33 cellular contexts compared by ENCODE assay signal in genomic region chr9:8659121-8659520, GRCh38.
"Had no signal": no experiment of that assay in that cellular context is flagged by ENCODE, and none has a peak within 500 bp of the region (broad histone marks: within the 10 kb centered on the region; RNA-seq: fewer than 3 reads in every experiment).

No MANE protein-coding gene starts in this region.

- DNase-seq: activated B cell treated with CpG ODN at 0.5 μM for 24 hours; activated CD4-positive, alpha-beta memory T cell treated with anti-CD3 and anti-CD28 coated beads for 36 hours; activated CD4-positive, alpha-beta T cell treated with anti-CD3 and anti-CD28 coated beads for 36 hours; activated CD4-positive, alpha-beta T cell treated with anti-CD3 and anti-CD28 coated beads, Interleukin-2, amount 10 ng/mL, durations not matched to agents 24 days and 14 days; activated CD8-positive, alpha-beta memory T cell treated with anti-CD3 and anti-CD28 coated beads, Interleukin-2, amount 10 ng/mL, durations not matched to agents 7 days and 5 days; activated CD8-positive, alpha-beta memory T cell treated with anti-CD3 and anti-CD28 coated beads, Interleukin-2, amount 50 U/mL, for 4 hours; activated CD8-positive, alpha-beta T cell treated with anti-CD3 and anti-CD28 coated beads, Interleukin-2, amount 10 ng/mL, durations not matched to agents 7 days and 5 days; activated effector memory CD4-positive, alpha-beta T cell treated with anti-CD3 and anti-CD28 coated beads, Interleukin-2, amount 50 U/mL, for 16 hours; activated naive CD4-positive, alpha-beta T cell treated with anti-CD3 and anti-CD28 coated beads for 36 hours; activated naive CD8-positive, alpha-beta T cell treated with anti-CD3 and anti-CD28 coated beads for 36 hours; activated naive CD8-positive, alpha-beta T cell treated with anti-CD3 and anti-CD28 coated beads, Interleukin-2, amount 50 U/mL, for 24 hours; activated T-cell treated with anti-CD3 and anti-CD28 coated beads, Interleukin-2, amount 50 U/mL, for 1 hour; activated T-cell treated with anti-CD3 and anti-CD28 coated beads, Interleukin-2, amount 50 U/mL, for 48 hours; adrenal gland; amygdala; aorta; body of pancreas; central memory CD4-positive, alpha-beta T cell; colonic mucosa; effector memory CD8-positive, alpha-beta T cell; erythroblast; foreskin keratinocyte; T-helper 1 cell; T-helper 17 cell; T1000; WERI-Rb-1 had no signal

- H3K27me3 ChIP-seq: adrenal gland, body of pancreas, colonic mucosa, esophagus muscularis mucosa, foreskin keratinocyte, gastroesophageal sphincter had no signal

- H3K4me3 Mint-ChIP-seq: activated B cell treated with CpG ODN at 0.5 μM for 24 hours; activated CD4-positive, alpha-beta memory T cell treated with anti-CD3 and anti-CD28 coated beads for 36 hours; activated CD4-positive, alpha-beta T cell treated with anti-CD3 and anti-CD28 coated beads for 36 hours; activated CD4-positive, alpha-beta T cell treated with anti-CD3 and anti-CD28 coated beads, Interleukin-2, amount 10 ng/mL, durations not matched to agents 24 days and 14 days; activated CD8-positive, alpha-beta memory T cell treated with anti-CD3 and anti-CD28 coated beads, Interleukin-2, amount 10 ng/mL, durations not matched to agents 7 days and 5 days; activated CD8-positive, alpha-beta T cell treated with anti-CD3 and anti-CD28 coated beads, Interleukin-2, amount 10 ng/mL, durations not matched to agents 7 days and 5 days; activated naive CD4-positive, alpha-beta T cell treated with anti-CD3 and anti-CD28 coated beads for 36 hours; activated naive CD4-positive, alpha-beta T cell treated with anti-CD3 and anti-CD28 coated beads, Interleukin-2, amount 50 U/mL, for 24 hours; activated naive CD8-positive, alpha-beta T cell treated with anti-CD3 and anti-CD28 coated beads for 36 hours; activated naive CD8-positive, alpha-beta T cell treated with anti-CD3 and anti-CD28 coated beads, Interleukin-2, amount 50 U/mL, for 24 hours; activated T-helper 1 cell treated with anti-CD3 and anti-CD28 coated beads, Interleukin-12 subunit alpha, Interleukin-12 subunit beta, Interleukin-2, Interleukin-4 antibody, amounts not matched to agents 30 ng/mL and 10 ng/mL and 1 ng/mL, durations not matched to agents 14 hours and 24 hours and 36 hours; effector memory CD8-positive, alpha-beta T cell; T-helper 17 cell; T-helper 2 cell treated with Interferon-gamma antibody and Interleukin-4, amounts not matched to agents 5 μg/mL and 100 μg/mL, for 36 hours had no signal

- H3K9me3 ChIP-seq: body of pancreas, colonic mucosa, esophagus muscularis mucosa, gastroesophageal sphincter had no signal

- H3K27ac Mint-ChIP-seq: activated B cell treated with CpG ODN at 0.5 μM for 24 hours; activated CD4-positive, alpha-beta memory T cell treated with anti-CD3 and anti-CD28 coated beads for 36 hours; activated CD4-positive, alpha-beta T cell treated with anti-CD3 and anti-CD28 coated beads for 36 hours; activated CD4-positive, alpha-beta T cell treated with anti-CD3 and anti-CD28 coated beads, Interleukin-2, amount 10 ng/mL, durations not matched to agents 24 days and 14 days; activated CD8-positive, alpha-beta memory T cell treated with anti-CD3 and anti-CD28 coated beads, Interleukin-2, amount 10 ng/mL, durations not matched to agents 7 days and 5 days; activated CD8-positive, alpha-beta T cell treated with anti-CD3 and anti-CD28 coated beads, Interleukin-2, amount 10 ng/mL, durations not matched to agents 7 days and 5 days; activated naive CD4-positive, alpha-beta T cell treated with anti-CD3 and anti-CD28 coated beads for 36 hours; activated naive CD4-positive, alpha-beta T cell treated with anti-CD3 and anti-CD28 coated beads, Interleukin-2, amount 50 U/mL, for 24 hours; activated naive CD8-positive, alpha-beta T cell treated with anti-CD3 and anti-CD28 coated beads for 36 hours; activated naive CD8-positive, alpha-beta T cell treated with anti-CD3 and anti-CD28 coated beads, Interleukin-2, amount 50 U/mL, for 24 hours; activated T-helper 1 cell treated with anti-CD3 and anti-CD28 coated beads, Interleukin-12 subunit alpha, Interleukin-12 subunit beta, Interleukin-2, Interleukin-4 antibody, amounts not matched to agents 30 ng/mL and 10 ng/mL and 1 ng/mL, durations not matched to agents 14 hours and 24 hours and 36 hours; activated T-helper 2 cell treated with anti-CD3 and anti-CD28 coated beads, Interferon-gamma antibody, Interleukin-2, Interleukin-4, amounts not matched to agents 10 μg/mL and 5 μg/mL and 100 μg/mL, durations not matched to agents 14 hours and 24 hours and 36 hours; effector memory CD8-positive, alpha-beta T cell; T-helper 17 cell; T-helper 2 cell treated with Interferon-gamma antibody and Interleukin-4, amounts not matched to agents 5 μg/mL and 100 μg/mL, for 36 hours had no signal

- H3K4me1 ChIP-seq: adrenal gland, body of pancreas, colonic mucosa, foreskin keratinocyte had no signal

- H3K4me3 ChIP-seq: adrenal gland, body of pancreas, colonic mucosa, esophagus muscularis mucosa, gastroesophageal sphincter had no signal

- H3K9me3 Mint-ChIP-seq: activated B cell treated with CpG ODN at 0.5 μM for 24 hours; activated CD4-positive, alpha-beta memory T cell treated with anti-CD3 and anti-CD28 coated beads for 36 hours; activated CD4-positive, alpha-beta T cell treated with anti-CD3 and anti-CD28 coated beads, Interleukin-2, amount 10 ng/mL, durations not matched to agents 24 days and 14 days; activated naive CD4-positive, alpha-beta T cell treated with anti-CD3 and anti-CD28 coated beads for 36 hours; activated naive CD4-positive, alpha-beta T cell treated with anti-CD3 and anti-CD28 coated beads, Interleukin-2, amount 50 U/mL, for 24 hours; activated naive CD8-positive, alpha-beta T cell treated with anti-CD3 and anti-CD28 coated beads for 36 hours; activated naive CD8-positive, alpha-beta T cell treated with anti-CD3 and anti-CD28 coated beads, Interleukin-2, amount 50 U/mL, for 24 hours; activated T-helper 1 cell treated with anti-CD3 and anti-CD28 coated beads, Interleukin-12 subunit alpha, Interleukin-12 subunit beta, Interleukin-2, Interleukin-4 antibody, amounts not matched to agents 30 ng/mL and 10 ng/mL and 1 ng/mL, durations not matched to agents 14 hours and 24 hours and 36 hours; activated T-helper 2 cell treated with anti-CD3 and anti-CD28 coated beads, Interferon-gamma antibody, Interleukin-2, Interleukin-4, amounts not matched to agents 10 μg/mL and 5 μg/mL and 100 μg/mL, durations not matched to agents 14 hours and 24 hours and 36 hours; T-helper 2 cell treated with Interferon-gamma antibody and Interleukin-4, amounts not matched to agents 5 μg/mL and 100 μg/mL, for 36 hours had no signal

- ATAC-seq: activated CD4-positive, alpha-beta T cell treated with anti-CD3 and anti-CD28 coated beads for 36 hours; activated CD4-positive, CD25-positive, alpha-beta regulatory T cell treated with anti-CD3 and anti-CD28 coated beads, Interleukin-2, amount 50 U/mL, for 24 hours; activated CD8-positive, alpha-beta memory T cell treated with anti-CD3 and anti-CD28 coated beads, Interleukin-2, amount 10 ng/mL, durations not matched to agents 7 days and 5 days; activated CD8-positive, alpha-beta T cell treated with anti-CD3 and anti-CD28 coated beads, Interleukin-2, amount 10 ng/mL, durations not matched to agents 7 days and 5 days; activated naive CD8-positive, alpha-beta T cell treated with anti-CD3 and anti-CD28 coated beads, Interleukin-2, amount 50 U/mL, for 24 hours; body of pancreas; effector memory CD8-positive, alpha-beta T cell; foreskin keratinocyte; gastroesophageal sphincter; T-helper 17 cell had no signal

- H3K27ac ChIP-seq: adrenal gland, body of pancreas, colonic mucosa, esophagus muscularis mucosa, foreskin keratinocyte, gastroesophageal sphincter, WERI-Rb-1 had no signal

- H3K36me3 Mint-ChIP-seq: activated CD4-positive, alpha-beta memory T cell treated with anti-CD3 and anti-CD28 coated beads for 36 hours; activated CD8-positive, alpha-beta memory T cell treated with anti-CD3 and anti-CD28 coated beads, Interleukin-2, amount 10 ng/mL, durations not matched to agents 7 days and 5 days; activated naive CD4-positive, alpha-beta T cell treated with anti-CD3 and anti-CD28 coated beads, Interleukin-2, amount 50 U/mL, for 24 hours; activated naive CD8-positive, alpha-beta T cell treated with anti-CD3 and anti-CD28 coated beads for 36 hours had no signal

- H3K36me3 ChIP-seq: adrenal gland, colonic mucosa, esophagus muscularis mucosa, gastroesophageal sphincter, WERI-Rb-1 had no signal

- H3K27me3 Mint-ChIP-seq: activated B cell treated with CpG ODN at 0.5 μM for 24 hours; activated CD4-positive, alpha-beta T cell treated with anti-CD3 and anti-CD28 coated beads for 36 hours; activated CD4-positive, alpha-beta T cell treated with anti-CD3 and anti-CD28 coated beads, Interleukin-2, amount 10 ng/mL, durations not matched to agents 24 days and 14 days; activated naive CD8-positive, alpha-beta T cell treated with anti-CD3 and anti-CD28 coated beads, Interleukin-2, amount 50 U/mL, for 24 hours had no signal

- H3K4me1 Mint-ChIP-seq: activated B cell treated with CpG ODN at 0.5 μM for 24 hours; activated CD4-positive, alpha-beta T cell treated with anti-CD3 and anti-CD28 coated beads for 36 hours; activated CD4-positive, alpha-beta T cell treated with anti-CD3 and anti-CD28 coated beads, Interleukin-2, amount 10 ng/mL, durations not matched to agents 24 days and 14 days; activated CD8-positive, alpha-beta memory T cell treated with anti-CD3 and anti-CD28 coated beads, Interleukin-2, amount 10 ng/mL, durations not matched to agents 7 days and 5 days; activated naive CD4-positive, alpha-beta T cell treated with anti-CD3 and anti-CD28 coated beads, Interleukin-2, amount 50 U/mL, for 24 hours; activated naive CD8-positive, alpha-beta T cell treated with anti-CD3 and anti-CD28 coated beads for 36 hours; activated naive CD8-positive, alpha-beta T cell treated with anti-CD3 and anti-CD28 coated beads, Interleukin-2, amount 50 U/mL, for 24 hours; T-helper 17 cell had no signal
